Comparison of ENCODE assay signal across 8 cellular contexts in the genomic region with DNA sequence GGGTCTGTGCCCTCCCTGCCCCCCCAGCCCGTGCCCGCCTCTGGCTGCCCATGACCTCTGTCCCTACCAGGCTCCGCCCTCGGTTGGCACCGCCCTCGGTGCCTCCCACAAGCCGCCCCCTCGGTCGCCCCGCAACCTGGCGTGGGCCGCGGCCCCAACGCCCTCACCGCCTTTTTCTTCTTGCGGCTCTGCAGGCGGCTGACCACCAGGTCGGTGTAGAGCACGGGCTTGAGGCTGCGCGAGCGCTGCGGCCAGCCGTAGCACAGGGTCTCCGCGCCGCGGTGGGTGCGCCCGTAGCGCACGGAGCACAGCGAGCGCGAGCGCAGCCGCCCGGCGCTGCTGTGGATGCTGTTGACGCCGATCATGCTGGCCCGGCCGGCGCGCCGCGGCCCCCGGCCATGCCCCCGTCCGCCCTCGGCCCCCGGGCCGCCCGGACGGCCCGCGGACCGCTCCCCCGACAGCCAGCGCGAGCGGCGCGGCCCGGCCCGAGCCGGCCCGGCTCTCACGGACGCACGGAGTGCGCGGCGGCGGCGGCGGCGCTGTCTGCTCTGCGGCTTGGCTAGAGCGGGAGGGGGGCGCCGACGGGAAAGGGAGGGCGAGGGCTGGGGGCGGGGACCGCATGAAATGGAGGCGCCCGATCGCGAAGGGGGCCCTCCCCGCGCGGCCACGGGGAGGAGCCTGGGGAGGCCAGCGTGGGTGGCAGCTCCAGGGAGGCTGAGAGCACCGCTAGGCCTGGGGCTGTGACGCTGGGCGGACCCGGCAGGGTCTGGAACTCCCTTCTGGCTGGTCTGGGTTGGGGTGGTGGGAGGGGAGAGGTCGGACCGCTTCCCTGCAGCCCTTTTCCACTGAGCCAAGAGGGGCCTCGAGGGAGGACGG. TPM values are rescaled to one million over a fixed set of nuclear protein-coding genes. Genes with fewer than 3 reads are reported as not detected.
DNase-seq lines count a peak whose midpoint lies in the region; ATAC-seq and TF ChIP-seq lines count a peak whose summit lies in the region.

No MANE protein-coding gene starts in this region.

- intact Hi-C loops in testis (cut with DNase I; ENCODE audit: low total_unique reads) = no loop called here
- intact Hi-C loops in posterior vena cava (cut with DNase I) = no loop called here

- peak overlapping the region; percentile 29 to 39 for H3K27ac ChIP-seq in testis

- no peaks in the 10 kb centered on the region for H3K9me3 ChIP-seq in testis

- WGBS in testis, 2 donors = 0 to 1% methylated on average over 18 to 81 of the region's 103 CpGs

- no peaks in the 10 kb centered on the region for H3K36me3 ChIP-seq in testis (ENCODE audit: low read depth, missing control alignments)

- no peak for TF ChIP-seq POLR2A in testis (IDR thresholded peaks at IDR 0.05)

- DNase-seq in AG08396 (ENCODE audit: low spot score) (peak; percentile 65), NCI-H146 (lab: John Stamatoyannopoulos, UW) (peak; percentile 58), activated T-helper 1 cell treated with Interleukin-2 at 50 U/mL for 16 hours (ENCODE audit: low read depth) (peak; percentile 47), fibroblast of mammary gland (ENCODE audit: low read depth) (no peak), nucleus accumbens (lab: John Stamatoyannopoulos, UW) (peak in 43 of 56 donors; percentile 16 to 88 (median 62)), testis (peak; percentile 69), posterior vena cava (ENCODE audit: low spot score) (no peak)

- ATAC-seq in HG03135 (IDR thresholded peaks at IDR 0.05; ENCODE audit: unreplicated experiment) = no peak

- peaks cover 10% of the 10 kb centered on the region for H3K4me1 ChIP-seq in testis

- no peaks in the 10 kb centered on the region for H3K27me3 ChIP-seq in testis

- H3K4me3 ChIP-seq in fibroblast of mammary gland (ENCODE audit: control insufficient read depth, low read depth, low read length) (peak overlapping the region; percentile 35), testis (peak overlapping the region; percentile 39 to 47)

- TF ChIP-seq CTCF in fibroblast of mammary gland (conservative IDR thresholded peaks at IDR 0.05; ENCODE audit: control insufficient read depth, insufficient read depth, low read depth, low read length) (no peak), testis (IDR thresholded peaks at IDR 0.05) (no peak)

RNA-seq across cellular contexts. Expression of gene PSD, which starts 9.6 kb away (rescaled TPM):
- total RNA-seq in testis (10 to 100 TPM; 22.0 to 22.7 TPM), posterior vena cava (under 1 TPM; 0.24 to 0.83 TPM)
- 17.7 TPM for polyA plus RNA-seq in testis (ENCODE audit: insufficient read depth, low read depth, low replicate concordance)

RNA-seq across cellular contexts. Expression of gene FBXL15, which starts 11.7 kb away (rescaled TPM):
- 10 to 100 TPM; 28.9 to 32.2 TPM for total RNA-seq in testis
- 9.2 TPM for polyA plus RNA-seq in testis (ENCODE audit: insufficient read depth, low read depth, low replicate concordance)
- 10 to 100 TPM; 10.8 to 12.4 TPM for total RNA-seq in posterior vena cava

RNA-seq across cellular contexts. Expression of gene NFKB2, which starts 13.5 kb away (rescaled TPM):
- total RNA-seq in testis = 10 to 100 TPM; 25.2 to 42.7 TPM
- polyA plus RNA-seq in testis (ENCODE audit: insufficient read depth, low read depth, low replicate concordance) = 18.4 TPM
- total RNA-seq in posterior vena cava = 10 to 100 TPM; 21.5 to 44.7 TPM

RNA-seq across cellular contexts. Expression of gene CUEDC2, which starts 23.4 kb away (rescaled TPM):
- total RNA-seq in testis (10 to 100 TPM; 49.0 to 70.5 TPM), posterior vena cava (10 to 100 TPM; 35.7 to 40.9 TPM)
- 76.0 TPM for polyA plus RNA-seq in testis (ENCODE audit: insufficient read depth, low read depth, low replicate concordance)

RNA-seq across cellular contexts. Expression of gene C10orf95, which starts 42.4 kb away (rescaled TPM):
- total RNA-seq in testis (1 to 10 TPM in 1 of 2 donors, under 1 TPM in 1; 0.55 to 1.3 TPM), posterior vena cava (not detected)
- 0.29 TPM for polyA plus RNA-seq in testis (ENCODE audit: insufficient read depth, low read depth, low replicate concordance)

Comparison
In these comparisons a context has a peak if more than half of its experiments do, and no peak if none do; other contexts are left out.
1. DNase-seq: peak in AG08396 (single experiment), NCI-H146 (single experiment), activated T-helper 1 cell treated with Interleukin-2 at 50 U/mL for 16 hours (single experiment), nucleus accumbens (43 of 56) and testis (single experiment); none in fibroblast of mammary gland (single experiment) and posterior vena cava (single experiment).
2. RNA of gene PSD, which starts 9.6 kb away (total RNA-seq): 22.0 to 22.7 TPM in testis; 0.24 to 0.83 TPM in posterior vena cava; every median in the first group is over 10 times any median in the second.